8 cellular contexts compared by ENCODE assay signal in genomic region chr6:152863618-152864326, GRCh38.
DNase-seq lines count a peak whose midpoint lies in the region; ATAC-seq, FAIRE-seq and TF ChIP-seq lines count a peak whose summit lies in the region.

No MANE protein-coding gene starts in this region.

- no peaks in the 10 kb centered on the region for H3K4me1 ChIP-seq in HepG2 (ENCODE audit: insufficient read depth, low read length)

- POLR2A ChIA-PET in HepG2 (lab: Yijun Ruan, JAX) = no interaction called here

- in situ Hi-C loops in HepG2 (cut with HindIII; ENCODE audit: extremely low pct_ligation_motif_present, low pct_unique_long_range_greater_than_20kb) = loop anchor here (10.0 kb wide), 1 partner anchor 161 kb away; no protein-coding TSS in a partner anchor

- peak; percentile 39 for DNase-seq in AG08396 (ENCODE audit: low spot score)
- DNase-seq in NCI-H2196 treated with DMSO at 0.1 percent for 48 hours (lab: John Stamatoyannopoulos, UW; ENCODE audit: unreplicated experiment) = peak; percentile 25
- peak; percentile 56 for DNase-seq in activated CD4-positive, CD25-positive, alpha-beta regulatory T cell treated with anti-CD3 and anti-CD28 coated beads, Interleukin-2, amount 50 U/mL, for 72 hours
- DNase-seq in cerebellum (ENCODE audit: low spot score) = peak; percentile 57
- peak; percentile 74 for DNase-seq in HepG2 (ENCODE audit: low spot score)
- DNase-seq in stimulated activated CD4-positive, alpha-beta T cell treated with anti-CD3 and anti-CD28 coated beads, TNF-alpha, amount 100 ng/mL, for 4 hours (ENCODE audit: low read depth in 3 of 3) = peak; percentile 6 to 41 (median 22)

- no peak overlapping the region for H3K9ac ChIP-seq in HepG2 (ENCODE audit: insufficient read depth, low read depth, low read length)

- H2AFZ ChIP-seq in HepG2 (ENCODE audit: low read length) = no peak overlapping the region

- H3K27me3 ChIP-seq in HepG2 (ENCODE audit: control insufficient read depth in 1 of 2, insufficient read depth in 2 of 2, low read length in 2 of 2) = no peaks in the 10 kb centered on the region

- no peaks in the 10 kb centered on the region for H3K79me2 ChIP-seq in HepG2 (ENCODE audit: insufficient read depth, low read length)

- no peaks in the 10 kb centered on the region for H3K36me3 ChIP-seq in HepG2 (replicated peaks in 1 of 2; ENCODE audit: control insufficient read depth in 1 of 2, insufficient read depth in 2 of 2, low read length in 2 of 2)

- no peak overlapping the region for H3K4me3 ChIP-seq in HepG2 (replicated peaks in 1 of 3; ENCODE audit: insufficient read depth in 1 of 3, low read depth in 2 of 3, low read length in 3 of 3)

- peak; percentile 65 for TF ChIP-seq RAD21 in HepG2 (CRISPR knock-in tag; IDR thresholded peaks at IDR 0.05)

- peak; percentile 88 for TF ChIP-seq CTCF in HepG2 (CRISPR knock-in tag; IDR thresholded peaks at IDR 0.05)

- no peak overlapping the region for H3K27ac ChIP-seq in HepG2 (ENCODE audit: extremely low read length, insufficient read depth, low read length)

- no peaks in the 10 kb centered on the region for H4K20me1 ChIP-seq in HepG2 (ENCODE audit: insufficient read depth, low read length)

- CTCF ChIA-PET in HepG2 (lab: Yijun Ruan, JAX; ENCODE audit: low intra/inter-chr PET ratio, low total read pairs) = interaction anchor here (1.5 to 3.0 kb wide), 4 partner anchors 34 to 160 kb away, joined by 13 to 28 read pairs (median 14); no protein-coding TSS in a partner anchor

- H3K4me2 ChIP-seq in HepG2 (ENCODE audit: low read depth, low read length) = no peak overlapping the region

- ATAC-seq in GM18520 (IDR thresholded peaks at IDR 0.05; ENCODE audit: unreplicated experiment) (peak; percentile 82), HG03064 (IDR thresholded peaks at IDR 0.05; ENCODE audit: low read depth, unreplicated experiment) (peak; percentile 83), HepG2 (peak; percentile 98)

- no peak for TF ChIP-seq EP300 in HepG2 (IDR thresholded peaks at IDR 0.05; ENCODE audit: low read depth in 2 of 2, low read length in 2 of 2)
- TF ChIP-seq EP300 in HepG2 (CRISPR knock-in tag; IDR thresholded peaks at IDR 0.05; ENCODE audit: borderline replicate concordance) = no peak

- WGBS in HepG2 (ENCODE audit: low lambda C conversion rate) = 29% methylated on average over 10 of the region's 10 CpGs

- no peaks in the 10 kb centered on the region for H3K9me3 ChIP-seq in HepG2 (ENCODE audit: low read length)

- intact Hi-C loops in HepG2 (cut with micrococcal nuclease; ENCODE audit: unreplicated experiment) = loop anchor here (1.0 to 10.0 kb wide), 6 partner anchors 34 to 311 kb away; no protein-coding TSS in a partner anchor

- BruUV-seq in HepG2 (replicated peaks; lab: Mats Ljungman, UMichigan) = no TSS peak

- FAIRE-seq in HepG2 (lab: Jason Lieb, UNC) = peak; percentile 75

- no peak for TF ChIP-seq POLR2A in HepG2 (IDR thresholded peaks at IDR 0.05; ENCODE audit: insufficient read depth in 1 of 2, low read depth in 2 of 2, low read length in 2 of 2)

TF ChIP-seq in HepG2, 621 proteins besides CTCF, POLR2A, EP300 and RAD21:
- TF ChIP-seq RXRB (CRISPR knock-in tag; IDR thresholded peaks at IDR 0.05; ENCODE audit: borderline replicate concordance) = 0 out of 2 replicates have a peak, but pooled peaks have one; percentile 13
- TF ChIP-seq HOXA5 (CRISPR knock-in tag; IDR thresholded peaks at IDR 0.05) = 0 out of 2 replicates have a peak, but pooled peaks have one; percentile 43
- TF ChIP-seq BRCA1 (CRISPR knock-in tag; IDR thresholded peaks at IDR 0.05) = no peak
- TF ChIP-seq HINFP (CRISPR knock-in tag; IDR thresholded peaks at IDR 0.05; ENCODE audit: low read depth) = no peak
- no peak for TF ChIP-seq RFX5 (IDR thresholded peaks at IDR 0.05; ENCODE audit: low read depth, low read length)
- peak; percentile 63 for TF ChIP-seq CEBPG (CRISPR knock-in tag; IDR thresholded peaks at IDR 0.05)
- peak; percentile 42; the same call in 1 of the 2 replicates for TF ChIP-seq FOXA3 (CRISPR knock-in tag; IDR thresholded peaks at IDR 0.05)
- TF ChIP-seq SALL2 (CRISPR knock-in tag; IDR thresholded peaks at IDR 0.05) = 0 out of 2 replicates have a peak, but pooled peaks have one; percentile 44
- TF ChIP-seq ZNF598 (CRISPR knock-in tag; IDR thresholded peaks at IDR 0.05; ENCODE audit: borderline replicate concordance) = no peak
- peak; percentile 72 for TF ChIP-seq SMC3 (IDR thresholded peaks at IDR 0.05; ENCODE audit: low read length)
- TF ChIP-seq STAG1 (CRISPR knock-in tag; IDR thresholded peaks at IDR 0.05) = peak; percentile 83
- peak; percentile 35; the same call in 1 of the 2 replicates for TF ChIP-seq GATAD2A (CRISPR knock-in tag; IDR thresholded peaks at IDR 0.05)
- TF ChIP-seq MIXL1 (CRISPR knock-in tag; IDR thresholded peaks at IDR 0.05) = peak; percentile 75; the same call in 1 of the 2 replicates
- 0 out of 2 replicates have a peak, but pooled peaks have one; percentile 13 for TF ChIP-seq TFAP4 (IDR thresholded peaks at IDR 0.05; ENCODE audit: borderline replicate concordance, low read depth)
- peak; percentile 95 for TF ChIP-seq TEF (CRISPR knock-in tag; IDR thresholded peaks at IDR 0.05)

Comparison
In these comparisons a context has a peak if more than half of its experiments do, and no peak if none do; other contexts are left out.
1. DNase-seq: peak in every context shown above with its lines; median percentile 74 in HepG2; 57 in cerebellum; 56 in activated CD4-positive, CD25-positive, alpha-beta regulatory T cell treated with anti-CD3 and anti-CD28 coated beads, Interleukin-2, amount 50 U/mL, for 72 hours; 39 in AG08396; 25 in NCI-H2196 treated with DMSO at 0.1 percent for 48 hours; 22 in stimulated activated CD4-positive, alpha-beta T cell treated with anti-CD3 and anti-CD28 coated beads, TNF-alpha, amount 100 ng/mL, for 4 hours.